Comparison of ENCODE assay signal across 21 cellular contexts in the genomic region with DNA sequence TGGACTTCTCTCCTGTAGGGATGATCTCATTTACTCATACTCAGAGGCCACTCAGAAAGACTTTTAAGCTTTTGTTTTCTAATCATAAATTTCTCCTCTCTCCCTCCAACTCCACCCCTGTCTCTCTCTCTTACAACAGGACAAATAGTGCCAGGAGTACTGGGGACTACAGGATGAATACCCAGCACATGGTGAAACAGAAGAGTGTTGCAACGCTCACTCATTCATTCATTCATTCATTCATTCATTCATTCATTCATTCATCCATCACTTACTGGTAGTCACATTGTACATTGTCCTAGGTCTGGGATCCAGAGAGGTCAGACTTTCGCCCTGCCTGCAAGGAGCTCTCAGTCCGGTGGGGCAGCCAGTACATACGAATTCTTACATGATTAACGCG.
"Had no signal": no experiment of that assay in that cellular context is flagged by ENCODE, and none has a peak within 500 bp of the region (broad histone marks: within the 10 kb centered on the region; RNA-seq: fewer than 3 reads in every experiment).

No MANE protein-coding gene starts in this region.

- H3K27ac ChIP-seq: HL-60, SJSA1, SK-N-MC had no signal

- FAIRE-seq: HTR-8/SVneo, RCC 7860 had no signal

- H3K36me3 ChIP-seq: MG63, SJSA1 had no signal

- H3K4me3 ChIP-seq: MG63, SJSA1, SK-N-MC had no signal

- H3K27me3 ChIP-seq: MG63, SJSA1 had no signal

- DNase-seq: Karpas-422, KG1, MG63, NCI-H1092, NCI-H1105 treated with DMSO at 0.1 percent for 48 hours, NCI-H1417 treated with DMSO at 0.1 percent for 48 hours, NCI-H146, NCI-H1694 treated with DMSO at 0.1 percent for 48 hours, NCI-H1930, NCI-H2107, NCI-H2227 treated with DMSO at 0.1 percent for 48 hours, NCI-H524, NCI-H526 treated with DMSO at 0.1 percent for 48 hours, NCI-H748 treated with DMSO at 0.1 percent for 48 hours, Right ventricle myocardium superior, SIG-M5 had no signal

- H3K9me3 ChIP-seq: MG63, SJSA1 had no signal
